8 cellular contexts compared by ENCODE assay signal in the genomic region with DNA sequence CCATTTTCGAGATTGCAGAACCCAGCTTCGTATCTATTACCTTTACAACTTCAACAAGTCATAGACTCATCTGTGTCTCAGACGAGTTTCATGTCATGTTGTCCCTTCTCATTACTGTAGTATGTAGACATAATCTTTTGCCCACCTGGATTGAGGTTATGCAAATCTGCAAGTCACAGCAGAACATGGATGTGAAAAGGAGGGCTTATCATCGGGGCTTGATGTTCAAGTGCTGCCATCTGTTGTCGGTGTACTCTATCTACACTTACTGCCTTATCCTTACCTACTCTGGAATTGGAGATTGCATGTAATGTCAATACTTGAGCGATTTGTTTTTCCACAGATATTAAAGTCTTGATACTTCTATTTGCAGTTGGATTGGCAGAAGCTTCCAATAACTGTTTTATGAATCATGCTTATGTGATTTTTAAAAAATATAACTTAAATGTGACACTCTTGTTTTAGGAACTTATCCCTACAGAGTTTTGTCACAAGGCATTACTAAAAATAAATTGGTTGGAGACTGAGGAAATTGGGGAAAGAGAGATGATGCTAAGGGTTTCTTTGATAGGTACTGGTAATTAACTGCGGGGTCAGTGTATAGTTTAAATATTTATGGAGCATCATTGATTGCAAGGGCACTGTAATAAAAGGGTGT.
A peak's percentile ranks its signal among the peaks of the same experiment; 100 is the strongest.
DNase-seq lines count a peak whose midpoint lies in the region; FAIRE-seq and TF ChIP-seq lines count a peak whose summit lies in the region.

No MANE protein-coding gene starts in this region.

- peak; percentile 73 for DNase-seq in AG08395 (ENCODE audit: low spot score)
- DNase-seq in HFF-Myc (ENCODE audit: extremely low read depth, low read depth) = peak; percentile 74
- DNase-seq in LNCaP clone FGC (ENCODE audit: low read depth) = peak; percentile 50
- peak; percentile 65 for DNase-seq in RCC 7860 (ENCODE audit: low spot score)
- DNase-seq in anterior cingulate cortex (lab: John Stamatoyannopoulos, UW) = peak in 30 of 58 donors; percentile 0 to 56 (median 12)
- peak; percentile 61 for DNase-seq in iPS-NIHi11 (ENCODE audit: low spot score)
- peak; percentile 19 for DNase-seq in stimulated activated CD4-positive, alpha-beta T cell treated with anti-CD3 and anti-CD28 coated beads, Interleukin-4, amount 100 ng/mL, for 1 hour

- peak; percentile 61 for TF ChIP-seq CTCF in GM12874 (IDR thresholded peaks at IDR 0.05; ENCODE audit: insufficient read depth, low read depth, low read length)
- TF ChIP-seq CTCF in HFF-Myc (IDR thresholded peaks at IDR 0.05; ENCODE audit: low read depth, low read length, missing control alignments) = peak; percentile 72
- TF ChIP-seq CTCF in LNCaP clone FGC (IDR thresholded peaks at IDR 0.05; ENCODE audit: control insufficient read depth, extremely low read depth, insufficient read depth) = peak; percentile 83

- peak; percentile 24 for FAIRE-seq in RCC 7860 (lab: Jason Lieb, UNC)

- H3K4me3 ChIP-seq in HFF-Myc (replicated peaks; ENCODE audit: low read depth, low read length) (no peak overlapping the region), LNCaP clone FGC (ENCODE audit: low read depth, low read length) (no peak overlapping the region)

Comparison
In these comparisons a context has a peak if more than half of its experiments do, and no peak if none do; other contexts are left out.
1. DNase-seq: peak in every context shown above with its lines; median percentile 74 in HFF-Myc; 73 in AG08395; 65 in RCC 7860; 61 in iPS-NIHi11; 50 in LNCaP clone FGC; 19 in stimulated activated CD4-positive, alpha-beta T cell treated with anti-CD3 and anti-CD28 coated beads, Interleukin-4, amount 100 ng/mL, for 1 hour; 12 in anterior cingulate cortex.